Comparison of ENCODE assay signal across 1 cellular context in the genomic region with DNA sequence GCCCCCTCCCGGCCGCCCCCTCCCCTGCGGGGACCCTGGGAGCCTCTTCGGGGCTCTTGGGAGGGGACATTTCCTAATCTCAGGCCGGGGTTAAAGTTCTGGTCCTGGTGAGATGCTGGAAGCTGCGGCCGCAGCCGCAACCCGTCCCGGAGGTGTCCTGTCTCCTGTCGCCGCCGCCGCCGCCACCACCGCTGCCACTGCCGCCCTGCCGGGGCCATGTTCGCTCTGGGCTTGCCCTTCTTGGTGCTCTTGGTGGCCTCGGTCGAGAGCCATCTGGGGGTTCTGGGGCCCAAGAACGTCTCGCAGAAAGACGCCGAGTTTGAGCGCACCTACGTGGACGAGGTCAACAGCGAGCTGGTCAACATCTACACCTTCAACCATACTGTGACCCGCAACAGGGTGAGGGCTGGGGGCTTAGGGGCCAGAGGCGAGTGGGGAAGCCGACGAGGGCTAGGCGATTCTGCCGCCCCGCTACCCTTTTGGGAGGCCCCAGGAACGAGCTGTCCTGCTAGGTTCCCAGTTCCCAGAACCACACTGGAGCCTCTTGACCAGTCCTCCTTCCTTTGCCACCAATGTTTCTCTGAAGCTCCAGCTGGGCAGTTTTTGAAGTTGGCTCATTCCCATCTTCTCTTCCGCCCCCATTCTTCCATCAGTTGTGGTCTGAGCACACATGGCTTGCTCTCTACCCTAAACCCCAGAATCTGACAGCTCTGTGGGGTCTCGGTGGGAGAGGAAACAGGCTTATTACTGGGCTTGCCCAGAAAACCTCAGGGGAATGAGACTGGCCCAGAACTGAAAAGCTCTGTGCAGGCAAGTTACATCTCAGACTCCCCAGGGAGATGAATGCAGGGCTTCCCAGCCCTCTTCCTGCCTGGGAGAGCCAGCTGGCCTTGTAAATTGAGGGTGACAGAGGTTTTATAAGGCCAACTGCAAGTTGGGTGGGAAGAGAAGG.
TF ChIP-seq lines count a peak whose summit lies in the region.

No MANE protein-coding gene starts in this region.

TF ChIP-seq in WTC11, 78 proteins besides CTCF, POLR2A, EP300 and RAD21 (continued from another document):
- TF ChIP-seq, protein P1, sequence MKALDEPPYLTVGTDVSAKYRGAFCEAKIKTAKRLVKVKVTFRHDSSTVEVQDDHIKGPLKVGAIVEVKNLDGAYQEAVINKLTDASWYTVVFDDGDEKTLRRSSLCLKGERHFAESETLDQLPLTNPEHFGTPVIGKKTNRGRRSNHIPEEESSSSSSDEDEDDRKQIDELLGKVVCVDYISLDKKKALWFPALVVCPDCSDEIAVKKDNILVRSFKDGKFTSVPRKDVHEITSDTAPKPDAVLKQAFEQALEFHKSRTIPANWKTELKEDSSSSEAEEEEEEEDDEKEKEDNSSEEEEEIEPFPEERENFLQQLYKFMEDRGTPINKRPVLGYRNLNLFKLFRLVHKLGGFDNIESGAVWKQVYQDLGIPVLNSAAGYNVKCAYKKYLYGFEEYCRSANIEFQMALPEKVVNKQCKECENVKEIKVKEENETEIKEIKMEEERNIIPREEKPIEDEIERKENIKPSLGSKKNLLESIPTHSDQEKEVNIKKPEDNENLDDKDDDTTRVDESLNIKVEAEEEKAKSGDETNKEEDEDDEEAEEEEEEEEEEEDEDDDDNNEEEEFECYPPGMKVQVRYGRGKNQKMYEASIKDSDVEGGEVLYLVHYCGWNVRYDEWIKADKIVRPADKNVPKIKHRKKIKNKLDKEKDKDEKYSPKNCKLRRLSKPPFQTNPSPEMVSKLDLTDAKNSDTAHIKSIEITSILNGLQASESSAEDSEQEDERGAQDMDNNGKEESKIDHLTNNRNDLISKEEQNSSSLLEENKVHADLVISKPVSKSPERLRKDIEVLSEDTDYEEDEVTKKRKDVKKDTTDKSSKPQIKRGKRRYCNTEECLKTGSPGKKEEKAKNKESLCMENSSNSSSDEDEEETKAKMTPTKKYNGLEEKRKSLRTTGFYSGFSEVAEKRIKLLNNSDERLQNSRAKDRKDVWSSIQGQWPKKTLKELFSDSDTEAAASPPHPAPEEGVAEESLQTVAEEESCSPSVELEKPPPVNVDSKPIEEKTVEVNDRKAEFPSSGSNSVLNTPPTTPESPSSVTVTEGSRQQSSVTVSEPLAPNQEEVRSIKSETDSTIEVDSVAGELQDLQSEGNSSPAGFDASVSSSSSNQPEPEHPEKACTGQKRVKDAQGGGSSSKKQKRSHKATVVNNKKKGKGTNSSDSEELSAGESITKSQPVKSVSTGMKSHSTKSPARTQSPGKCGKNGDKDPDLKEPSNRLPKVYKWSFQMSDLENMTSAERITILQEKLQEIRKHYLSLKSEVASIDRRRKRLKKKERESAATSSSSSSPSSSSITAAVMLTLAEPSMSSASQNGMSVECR (CRISPR knock-in tag; IDR thresholded peaks at IDR 0.05; ENCODE audit: borderline replicate concordance): 0 out of 2 replicates have a peak, but pooled peaks have one; percentile 40
- no peak for TF ChIP-seq SOX15 (CRISPR knock-in tag; IDR thresholded peaks at IDR 0.05)
- 0 out of 2 replicates have a peak, but pooled peaks have one; percentile 17 for TF ChIP-seq SMAD3 (CRISPR knock-in tag; IDR thresholded peaks at IDR 0.05; ENCODE audit: borderline replicate concordance)
TF ChIP-seq in WTC11: peak in this region for 3.
